11 cellular contexts compared by ENCODE assay signal in the genomic region with DNA sequence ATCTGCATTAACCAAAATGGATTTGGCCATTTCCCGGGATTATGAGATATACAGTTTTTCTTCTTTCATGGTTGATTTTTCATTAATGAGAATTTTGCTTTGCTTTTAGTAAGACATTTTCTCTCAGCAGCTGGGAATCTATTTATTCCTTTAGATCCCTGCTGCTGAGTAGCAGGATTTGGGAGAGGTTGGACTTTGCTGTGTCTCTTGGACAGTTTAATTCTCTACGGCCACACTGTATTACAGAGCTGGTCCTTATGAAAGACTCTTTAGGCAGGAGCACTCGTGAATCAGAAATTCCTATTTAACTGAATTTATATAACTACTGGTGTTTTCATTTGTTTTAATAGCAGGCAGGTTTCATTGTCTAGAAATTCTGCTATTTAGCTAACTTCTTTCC. TPM values are rescaled to one million over a fixed set of nuclear protein-coding genes. Genes with fewer than 3 reads are reported as not detected.
DNase-seq lines count a peak whose midpoint lies in the region; ATAC-seq, FAIRE-seq and TF ChIP-seq lines count a peak whose summit lies in the region.
"Had no signal": no experiment of that assay in that cellular context is flagged by ENCODE, and none has a peak within 500 bp of the region (broad histone marks: within the 10 kb centered on the region; RNA-seq: fewer than 3 reads in every experiment).

No MANE protein-coding gene starts in this region.

- 90% methylated on average over 3 of the region's 3 CpGs for WGBS in A549 (ENCODE audit: missing lambda C conversion rate)
- WGBS in endodermal cell (ENCODE audit: insufficient coverage in 1 of 2, insufficient read length in 1 of 2), 2 experiments = 84 to 90% methylated on average over 2 to 3 of the region's 3 CpGs

- no peak overlapping the region for H3K4me3 ChIP-seq in A549
- H3K4me3 ChIP-seq in KMS-11 (IDR thresholded peaks at IDR 0.05; ENCODE audit: insufficient read depth, low read depth, low read length) = no peak overlapping the region
- H3K4me3 ChIP-seq in endodermal cell (ENCODE audit: low read length) = peak overlapping the region; percentile 99

- peaks cover 11% of the 10 kb centered on the region for H3K9me3 Mint-ChIP-seq in endodermal cell
- no peaks in the 10 kb centered on the region for H3K9me3 Mint-ChIP-seq in nephron
- H3K9me3 Mint-ChIP-seq: stimulated activated effector memory CD8-positive, alpha-beta T cell treated with anti-CD3 and anti-CD28 coated beads, Interleukin-12 subunit alpha, Interleukin-12 subunit beta, amount 100 ng/mL, for 72 hours had no signal

- peaks cover 8% of the 10 kb centered on the region; the same call in 2 of the 3 replicates for H3K4me1 ChIP-seq in A549
- peaks cover 40% of the 10 kb centered on the region for H3K4me1 ChIP-seq in KMS-11 (ENCODE audit: low read depth, poor library complexity, severe bottlenecking)
- no peaks in the 10 kb centered on the region for H3K4me1 ChIP-seq in endodermal cell (ENCODE audit: control insufficient read depth, insufficient read depth, low read length)

- DNase-seq in A549 (ENCODE audit: low read depth in 1 of 2, low spot score in 1 of 2) = no peak
- no peak for DNase-seq in endodermal cell
- DNase-seq in SKM-1 treated with dmso at 0.1 percent for 144 hours (lab: John Stamatoyannopoulos, UW; ENCODE audit: unreplicated experiment) = no peak
- no peak for DNase-seq in activated effector memory CD4-positive, alpha-beta T cell treated with anti-CD3 and anti-CD28 coated beads, Interleukin-2, amount 50 U/mL, for 16 hours
- no peak for DNase-seq in dedifferentiated amniotic fluid mesenchymal stem cell (ENCODE audit: extremely low spot score)
- DNase-seq: MV-4-11, NCI-H526 had no signal

- H3K4me1 Mint-ChIP-seq in endodermal cell = peaks cover 17% of the 10 kb centered on the region
- peaks cover 24% of the 10 kb centered on the region for H3K4me1 Mint-ChIP-seq in nephron

- H4K20me1 ChIP-seq in KMS-11 (ENCODE audit: insufficient read depth) = no peaks in the 10 kb centered on the region

- H3K4me3 Mint-ChIP-seq in endodermal cell = peak overlapping the region; percentile 95
- peak overlapping the region; percentile 92 to 97 (median 93) for H3K4me3 Mint-ChIP-seq in nephron

- no peak overlapping the region for H3K27ac ChIP-seq in A549
- no peak overlapping the region for H3K27ac ChIP-seq in KMS-11
- H3K27ac ChIP-seq in endodermal cell (ENCODE audit: low read depth, low read length) = no peak overlapping the region

- TF ChIP-seq CTCF in A549 (IDR thresholded peaks at IDR 0.05) (no peak), KMS-11 (conservative IDR thresholded peaks at IDR 0.05; ENCODE audit: low read depth, low read length) (no peak), endodermal cell (conservative IDR thresholded peaks at IDR 0.05) (no peak), nephron (IDR thresholded peaks at IDR 0.05; ENCODE audit: unreplicated experiment in 3 of 3) (no peak)

- H3K79me2 ChIP-seq in KMS-11 (ENCODE audit: insufficient read depth, low read depth) = no peaks in the 10 kb centered on the region; the same call in 1 of the 2 replicates

- ATAC-seq in A549 (no peak), HG03095 (IDR thresholded peaks at IDR 0.05; ENCODE audit: unreplicated experiment) (no peak)
- ATAC-seq: stimulated activated effector memory CD8-positive, alpha-beta T cell treated with anti-CD3 and anti-CD28 coated beads, Interleukin-12 subunit alpha, Interleukin-12 subunit beta, amount 100 ng/mL, for 72 hours had no signal

- H3K27me3 ChIP-seq in KMS-11 (ENCODE audit: insufficient read depth, low read depth) = no peaks in the 10 kb centered on the region
- no peaks in the 10 kb centered on the region for H3K27me3 ChIP-seq in endodermal cell (ENCODE audit: control insufficient read depth, insufficient read depth, low read length, poor library complexity, severe bottlenecking)

- H2AFZ ChIP-seq in KMS-11 (ENCODE audit: low read depth) = no peak overlapping the region

- peaks cover 4% of the 10 kb centered on the region for H3K36me3 Mint-ChIP-seq in endodermal cell (ENCODE audit: low read depth)
- no peaks in the 10 kb centered on the region for H3K36me3 Mint-ChIP-seq in nephron (ENCODE audit: low read depth)
- H3K36me3 Mint-ChIP-seq: stimulated activated effector memory CD8-positive, alpha-beta T cell treated with anti-CD3 and anti-CD28 coated beads, Interleukin-12 subunit alpha, Interleukin-12 subunit beta, amount 100 ng/mL, for 72 hours had no signal

- H3K9me3 ChIP-seq in A549 = no peaks in the 10 kb centered on the region
- H3K9me3 ChIP-seq in endodermal cell (ENCODE audit: control insufficient read depth, low read length) = peaks cover 6% of the 10 kb centered on the region

- no peak overlapping the region for H3K27ac Mint-ChIP-seq in endodermal cell
- H3K27ac Mint-ChIP-seq in nephron = peak overlapping the region in 1 of 3 experiments; percentile 96
- H3K27ac Mint-ChIP-seq: stimulated activated effector memory CD8-positive, alpha-beta T cell treated with anti-CD3 and anti-CD28 coated beads, Interleukin-12 subunit alpha, Interleukin-12 subunit beta, amount 100 ng/mL, for 72 hours had no signal

- CTCF ChIA-PET in A549 (lab: Yijun Ruan, JAX) = interaction anchor here (1.8 to 2.0 kb wide), 2 partner anchors 95 kb away, joined by 5 to 10 read pairs; no protein-coding TSS in a partner anchor

- no peaks in the 10 kb centered on the region for H3K36me3 ChIP-seq in KMS-11 (ENCODE audit: insufficient read depth)
- H3K36me3 ChIP-seq in endodermal cell (ENCODE audit: control insufficient read depth, insufficient read depth, low read length) = no peaks in the 10 kb centered on the region

- peak overlapping the region; percentile 92 for H3K4me2 ChIP-seq in A549
- H3K4me2 ChIP-seq in KMS-11 = peak overlapping the region; percentile 67

- no peak for FAIRE-seq in A549 (lab: Jason Lieb, UNC)

- no peak for TF ChIP-seq RAD21 in A549 (conservative IDR thresholded peaks at IDR 0.05 in 1 of 2, IDR thresholded peaks at IDR 0.05 in 1 of 2)

- H3K27me3 Mint-ChIP-seq in endodermal cell (ENCODE audit: insufficient read depth) (no peaks in the 10 kb centered on the region), nephron (ENCODE audit: low read depth) (no peaks in the 10 kb centered on the region)

- no peak overlapping the region for H3K9ac ChIP-seq in KMS-11
- H3K9ac ChIP-seq in endodermal cell (ENCODE audit: extremely low read depth, low read length, poor library complexity, severe bottlenecking) = no peak overlapping the region

- no peak for TF ChIP-seq POLR2A in A549 (IDR thresholded peaks at IDR 0.05; ENCODE audit: low read length)

- POLR2A ChIA-PET in A549 (lab: Yijun Ruan, JAX) = no interaction called here

- TF ChIP-seq EP300 in A549 (IDR thresholded peaks at IDR 0.05) = no peak

TF ChIP-seq in A549, 52 proteins besides CTCF, POLR2A, EP300 and RAD21 (continues in another document):
- no peak for TF ChIP-seq FOSB (CRISPR knock-in tag; IDR thresholded peaks at IDR 0.05)
- TF ChIP-seq, protein P1, sequence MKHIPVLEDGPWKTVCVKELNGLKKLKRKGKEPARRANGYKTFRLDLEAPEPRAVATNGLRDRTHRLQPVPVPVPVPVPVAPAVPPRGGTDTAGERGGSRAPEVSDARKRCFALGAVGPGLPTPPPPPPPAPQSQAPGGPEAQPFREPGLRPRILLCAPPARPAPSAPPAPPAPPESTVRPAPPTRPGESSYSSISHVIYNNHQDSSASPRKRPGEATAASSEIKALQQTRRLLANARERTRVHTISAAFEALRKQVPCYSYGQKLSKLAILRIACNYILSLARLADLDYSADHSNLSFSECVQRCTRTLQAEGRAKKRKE (CRISPR knock-in tag; IDR thresholded peaks at IDR 0.05; ENCODE audit: low read depth) = no peak
- TF ChIP-seq ZSCAN20 (CRISPR knock-in tag; IDR thresholded peaks at IDR 0.05) = no peak
- TF ChIP-seq POLR2AphosphoS2 (conservative IDR thresholded peaks at IDR 0.05; ENCODE audit: low read length) = no peak
- TF ChIP-seq NR3C1 (IDR thresholded peaks at IDR 0.05) = no peak
- TF ChIP-seq, protein P2, sequence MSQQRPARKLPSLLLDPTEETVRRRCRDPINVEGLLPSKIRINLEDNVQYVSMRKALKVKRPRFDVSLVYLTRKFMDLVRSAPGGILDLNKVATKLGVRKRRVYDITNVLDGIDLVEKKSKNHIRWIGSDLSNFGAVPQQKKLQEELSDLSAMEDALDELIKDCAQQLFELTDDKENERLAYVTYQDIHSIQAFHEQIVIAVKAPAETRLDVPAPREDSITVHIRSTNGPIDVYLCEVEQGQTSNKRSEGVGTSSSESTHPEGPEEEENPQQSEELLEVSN (IDR thresholded peaks at IDR 0.05; ENCODE audit: borderline replicate concordance, low read depth) = no peak
- TF ChIP-seq, protein P3, sequence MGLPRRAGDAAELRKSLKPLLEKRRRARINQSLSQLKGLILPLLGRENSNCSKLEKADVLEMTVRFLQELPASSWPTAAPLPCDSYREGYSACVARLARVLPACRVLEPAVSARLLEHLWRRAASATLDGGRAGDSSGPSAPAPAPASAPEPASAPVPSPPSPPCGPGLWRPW (IDR thresholded peaks at IDR 0.05) = no peak
- no peak for TF ChIP-seq JUN (IDR thresholded peaks at IDR 0.05)
- TF ChIP-seq JUNB (IDR thresholded peaks at IDR 0.05) = no peak
- TF ChIP-seq ESRRA (IDR thresholded peaks at IDR 0.05; ENCODE audit: borderline replicate concordance, low read length) = no peak
- TF ChIP-seq CBX2 (IDR thresholded peaks at IDR 0.05; ENCODE audit: borderline replicate concordance, low read depth) = no peak
- TF ChIP-seq RARB (CRISPR knock-in tag; IDR thresholded peaks at IDR 0.05) = no peak
- no peak for TF ChIP-seq ZFP36 (IDR thresholded peaks at IDR 0.05; ENCODE audit: borderline replicate concordance, partially characterized antibody)
- no peak for TF ChIP-seq SREBF2 (IDR thresholded peaks at IDR 0.05)
- TF ChIP-seq CHD4 (IDR thresholded peaks at IDR 0.05; ENCODE audit: borderline replicate concordance) = no peak
- TF ChIP-seq HOXB5 (CRISPR knock-in tag; IDR thresholded peaks at IDR 0.05) = no peak

RNA-seq across cellular contexts. Expression of a gene that starts 1.6 kb away (rescaled TPM):
- polyA plus RNA-seq in A549 (2011; rRNA removed) (17.8 and 24.0 TPM in 2 replicates), A549 (2017; fragmentation: RNase III; extraction: RNeasy Plus Mini Kit Qiagen cat#74134 plus additional on column Dnase treatment) (9.9 to 11.0 TPM (median 11.0 TPM) in 3 replicates)
- 5.9 and 6.4 TPM in 2 replicates for polyA plus RNA-seq in A549 (2012; cell fraction: cytosol; rRNA removed)
- 7.3 and 11.6 TPM in 2 replicates for polyA plus RNA-seq in A549 (2012; cell fraction: nucleus; rRNA removed)
- 27.7 and 36.9 TPM in 2 replicates for polyA minus RNA-seq in A549 (2011; rRNA and poly(A)+ RNA removed)
- total RNA-seq in endodermal cell = 10 to 100 TPM; 53.9 to 57.2 TPM
- polyA plus RNA-seq in endodermal cell (2013, experiment 1 of 2) = 35.5 TPM
- polyA plus RNA-seq in endodermal cell (2013, experiment 2 of 2) = 30.9 TPM

RNA-seq across cellular contexts. Expression of a gene that starts 47.8 kb away (rescaled TPM):
- polyA plus RNA-seq in A549 (2011; rRNA removed) (11.8 and 14.3 TPM in 2 replicates), A549 (2017; fragmentation: RNase III; extraction: RNeasy Plus Mini Kit Qiagen cat#74134 plus additional on column Dnase treatment) (10.8 to 14.0 TPM (median 11.6 TPM) in 3 replicates)
- 7.0 and 8.3 TPM in 2 replicates for polyA plus RNA-seq in A549 (2012; cell fraction: cytosol; rRNA removed)
- polyA plus RNA-seq in A549 (2012; cell fraction: nucleus; rRNA removed) = 14.1 TPM in 2 replicates
- polyA minus RNA-seq in A549 (2011; rRNA and poly(A)+ RNA removed) = 11.0 and 15.0 TPM in 2 replicates
- total RNA-seq in endodermal cell = 10 to 100 TPM; 21.1 to 22.7 TPM
- polyA plus RNA-seq in endodermal cell (2013, experiment 1 of 2) = 28.0 TPM
- polyA plus RNA-seq in endodermal cell (2013, experiment 2 of 2) = 30.0 TPM
